24 cellular contexts compared by ENCODE assay signal in genomic region chr7:136914016-136914415, GRCh38. TPM values are rescaled to one million over a fixed set of nuclear protein-coding genes. Genes with fewer than 3 reads are reported as not detected.
"Had no signal": no experiment of that assay in that cellular context is flagged by ENCODE, and none has a peak within 500 bp of the region (broad histone marks: within the 10 kb centered on the region; RNA-seq: fewer than 3 reads in every experiment).

No MANE protein-coding gene starts in this region.

- H3K4me3 ChIP-seq: SJSA1, SK-N-MC had no signal

- DNase-seq: Kasumi-1, MM.1S, NCI-H1092 treated with DMSO at 0.1 percent for 48 hours, NCI-H1417, NCI-H1436 treated with DMSO at 0.1 percent for 48 hours, NCI-H1694, NCI-H187 treated with DMSO at 0.1 percent for 48 hours, NCI-H2029 treated with DMSO at 0.1 percent for 48 hours, NCI-H2171, NCI-H226, NCI-H446, NCI-H510A, NCI-H524 treated with DMSO at 0.1 percent for 48 hours, NCI-H69, NCI-H774, Right ventricle myocardium superior, RPMI8226, SIG-M5 had no signal

- FAIRE-seq: RCC 7860 had no signal

- H3K27me3 ChIP-seq: SJSA1 had no signal

- H3K4me1 ChIP-seq: SJSA1 had no signal

- H3K9me3 ChIP-seq: SJSA1 had no signal

- H3K4me2 ChIP-seq: KMS-11 had no signal

- H3K27ac ChIP-seq: KMS-11, SJSA1, SK-N-MC had no signal

- H3K36me3 ChIP-seq: SJSA1 had no signal

- H3K9ac ChIP-seq: KMS-11 had no signal

RNA-seq across cellular contexts. Expression of gene CHRM2, which starts 45.6 kb away (rescaled TPM):
- total RNA-seq: HT1080; T-helper 1 cell treated with Interleukin-12 subunit alpha and Interleukin-12 subunit beta and Interleukin-4 antibody, amounts not matched to agents 30 ng/mL and 1 ng/mL, for 36 hours had no signal
